Comparison of ENCODE assay signal across 2 cellular contexts in genomic region chr6:152233547-152234320, GRCh38.
A peak's percentile ranks its signal among the peaks of the same experiment; 100 is the strongest.
TF ChIP-seq lines count a peak whose summit lies in the region.

No MANE protein-coding gene starts in this region.

TF ChIP-seq in A549, 52 proteins besides CTCF, POLR2A, EP300 and RAD21:
- no peak for TF ChIP-seq GATA3 (IDR thresholded peaks at IDR 0.05; ENCODE audit: borderline replicate concordance)
- TF ChIP-seq TP53 (CRISPR knock-in tag; IDR thresholded peaks at IDR 0.05) = no peak
- no peak for TF ChIP-seq SREBF2 (IDR thresholded peaks at IDR 0.05)
- peak; percentile 21 for TF ChIP-seq MAFK (IDR thresholded peaks at IDR 0.05; ENCODE audit: partially characterized antibody)

TF ChIP-seq in IMR-90, 13 proteins besides CTCF, POLR2A, EP300 and RAD21:
- no peak for TF ChIP-seq CHD1 (IDR thresholded peaks at IDR 0.05; ENCODE audit: low read depth, low read length)
- TF ChIP-seq USF2 (IDR thresholded peaks at IDR 0.05; ENCODE audit: low read depth, low read length) = no peak
- TF ChIP-seq MAFK (IDR thresholded peaks at IDR 0.05; ENCODE audit: low read depth, low read length) = peak; percentile 45
